In genomic region chr9:109579191-109579948, GRCh38 we compare ENCODE assay signal across 11 cellular contexts.
"Had no signal": no experiment of that assay in that cellular context is flagged by ENCODE, and none has a peak within 500 bp of the region (broad histone marks: within the 10 kb centered on the region; RNA-seq: fewer than 3 reads in every experiment).

No MANE protein-coding gene starts in this region.

- H3K4me3 ChIP-seq: lower lobe of right lung, smooth muscle cell had no signal

- DNase-seq: activated CD4-positive, alpha-beta T cell treated with anti-CD3 and anti-CD28 coated beads, Interleukin-2, amount 10 ng/mL, durations not matched to agents 7 days and 5 days; activated CD4-positive, CD25-positive, alpha-beta regulatory T cell; activated naive CD4-positive, alpha-beta T cell treated with anti-CD3 and anti-CD28 coated beads, Interleukin-2, amount 50 U/mL, for 16 hours; amniotic stem cell; glutamatergic neuron; lower lobe of right lung; naive B cell; posterior cingulate gyrus; stimulated activated naive CD4-positive, alpha-beta T cell treated with Interleukin-2 at 50 U/mL for 16 hours; T-helper 2 cell had no signal

- H3K9me3 ChIP-seq: lower lobe of right lung had no signal

- H3K36me3 ChIP-seq: lower lobe of right lung had no signal

- H3K27ac ChIP-seq: lower lobe of right lung had no signal

- H3K4me1 ChIP-seq: lower lobe of right lung had no signal

- H3K4me2 ChIP-seq: smooth muscle cell had no signal
